In the genomic region with DNA sequence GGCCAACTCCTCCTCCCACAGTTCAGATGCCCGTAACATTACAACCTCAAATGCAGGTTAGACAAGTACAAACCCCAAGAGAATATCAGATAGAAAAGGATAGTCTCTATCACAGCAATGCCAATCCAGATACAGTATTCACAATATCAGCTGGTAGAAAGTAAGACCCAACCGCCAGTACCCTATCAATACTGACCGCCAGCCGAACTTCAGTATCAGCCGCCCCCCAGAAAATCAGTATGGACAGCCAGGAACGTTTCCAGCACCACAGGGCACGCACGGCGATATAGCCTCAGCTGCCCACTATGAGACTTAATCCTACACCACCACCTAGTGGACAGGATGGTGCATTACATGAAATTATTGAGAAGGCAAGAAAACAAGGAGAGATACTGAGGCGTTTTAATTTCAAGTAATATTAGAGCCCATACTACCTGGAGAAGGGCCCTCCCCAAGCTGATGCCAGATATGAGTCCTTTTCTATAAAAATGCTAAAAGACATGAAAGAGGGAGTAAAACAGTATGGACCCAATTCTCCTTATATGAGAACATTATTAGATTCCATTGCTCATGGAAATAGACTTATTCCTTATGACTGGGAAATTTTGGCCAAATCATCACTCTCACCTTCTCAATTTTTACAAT, we compare ENCODE assay signal across 8 cellular contexts. TPM values are rescaled to one million over a fixed set of nuclear protein-coding genes. Genes with fewer than 3 reads are reported as not detected.
DNase-seq lines count a peak whose midpoint lies in the region; ATAC-seq and TF ChIP-seq lines count a peak whose summit lies in the region.

No MANE protein-coding gene starts in this region.

- no peak overlapping the region for H3K27ac Mint-ChIP-seq in activated CD4-positive, alpha-beta T cell treated with anti-CD3 and anti-CD28 coated beads, Interleukin-2, amount 10 ng/mL, durations not matched to agents 24 days and 14 days

- peak overlapping the region in 2 of 59 donors; percentile 14 to 36 for H3K27ac ChIP-seq in dorsolateral prefrontal cortex
- H3K27ac ChIP-seq in lower lobe of right lung, result no peak overlapping the region

- H3K4me1 Mint-ChIP-seq in activated CD4-positive, alpha-beta T cell treated with anti-CD3 and anti-CD28 coated beads, Interleukin-2, amount 10 ng/mL, durations not matched to agents 24 days and 14 days, result peaks cover 8% of the 10 kb centered on the region

- H3K9me3 Mint-ChIP-seq in activated CD4-positive, alpha-beta T cell treated with anti-CD3 and anti-CD28 coated beads, Interleukin-2, amount 10 ng/mL, durations not matched to agents 24 days and 14 days, result no peaks in the 10 kb centered on the region

- intact Hi-C loops in activated CD4-positive, alpha-beta T cell treated with anti-CD3 and anti-CD28 coated beads, Interleukin-2, amount 10 ng/mL, durations not matched to agents 24 days and 14 days (cut with micrococcal nuclease), result loop anchor here (1.0 to 5.0 kb wide), 4 partner anchors 60 to 267 kb away; no protein-coding TSS in a partner anchor
- intact Hi-C loops in dorsolateral prefrontal cortex (cut with DNase I) (loop anchor here (2.0 to 5.0 kb wide), 4 partner anchors 61 to 272 kb away; no protein-coding TSS in a partner anchor), lower lobe of right lung (cut with DNase I) (no loop called here)

- H3K36me3 ChIP-seq in lower lobe of right lung, result no peaks in the 10 kb centered on the region

- TF ChIP-seq CTCF in dorsolateral prefrontal cortex (IDR thresholded peaks at IDR 0.05 in 54 of 56, conservative IDR thresholded peaks at IDR 0.05 in 2 of 56; ENCODE audit: low read depth in 1 of 56, partially characterized antibody in 56 of 56) (peak; percentile 74 to 97 (median 88)), lower lobe of right lung (IDR thresholded peaks at IDR 0.05) (peak; percentile 86)

- H3K9me3 ChIP-seq in lower lobe of right lung, result no peaks in the 10 kb centered on the region

- H3K36me3 Mint-ChIP-seq in activated CD4-positive, alpha-beta T cell treated with anti-CD3 and anti-CD28 coated beads, Interleukin-2, amount 10 ng/mL, durations not matched to agents 24 days and 14 days (ENCODE audit: low read depth), result no peaks in the 10 kb centered on the region

- H3K27me3 ChIP-seq in dorsolateral prefrontal cortex (no peaks in the 10 kb centered on the region), lower lobe of right lung (ENCODE audit: low read depth) (no peaks in the 10 kb centered on the region)

- peaks cover 3% of the 10 kb centered on the region for H3K4me1 ChIP-seq in lower lobe of right lung

- H3K4me3 Mint-ChIP-seq in activated CD4-positive, alpha-beta T cell treated with anti-CD3 and anti-CD28 coated beads, Interleukin-2, amount 10 ng/mL, durations not matched to agents 24 days and 14 days, result peak overlapping the region; percentile 52

- H3K4me3 ChIP-seq in dorsolateral prefrontal cortex (peak overlapping the region in 56 of 59 donors; percentile 18 to 62 (median 46)), lower lobe of right lung (no peak overlapping the region)

- ATAC-seq in lower lobe of right lung (peak; percentile 92 to 94), GM21367 (IDR thresholded peaks at IDR 0.05; ENCODE audit: unreplicated experiment) (no peak)

- H3K27me3 Mint-ChIP-seq in activated CD4-positive, alpha-beta T cell treated with anti-CD3 and anti-CD28 coated beads, Interleukin-2, amount 10 ng/mL, durations not matched to agents 24 days and 14 days, result peaks cover 19% of the 10 kb centered on the region

- DNase-seq in CMK (ENCODE audit: low read depth) (peak; percentile 68), HPDE6-E6E7 (ENCODE audit: extremely low spot score) (peak; percentile 84), NCI-H748 treated with DMSO at 0.1 percent for 48 hours (lab: John Stamatoyannopoulos, UW) (peak; percentile 62), dorsolateral prefrontal cortex (peak in 8 of 10 donors; percentile 22 to 73 (median 59)), lower lobe of right lung (no peak)
- DNase-seq in activated CD4-positive, alpha-beta T cell treated with anti-CD3 and anti-CD28 coated beads, Interleukin-2, amount 10 ng/mL, durations not matched to agents 24 days and 14 days, result peak; percentile 90
- DNase-seq in stimulated activated CD8-positive, alpha-beta memory T cell treated with anti-CD3 and anti-CD28 coated beads, Interleukin-7, amount 100 ng/mL, for 1 hour (ENCODE audit: low read depth in 2 of 2), result peak; percentile 7 to 12

RNA-seq across cellular contexts. Expression of a gene that starts 17.6 kb away (rescaled TPM):
- 106 and 107 TPM in 2 replicates for total RNA-seq in activated CD4-positive, alpha-beta T cell treated with anti-CD3 and anti-CD28 coated beads, Interleukin-2, amount 10 ng/mL, durations not matched to agents 24 days and 14 days
- 10 to 100 TPM; 20.5 to 39.5 (median 30.6) TPM for total RNA-seq in dorsolateral prefrontal cortex
- total RNA-seq in lower lobe of right lung, result 50.3 TPM
